ENCODE assay signal across 2 cellular contexts in the genomic region with DNA sequence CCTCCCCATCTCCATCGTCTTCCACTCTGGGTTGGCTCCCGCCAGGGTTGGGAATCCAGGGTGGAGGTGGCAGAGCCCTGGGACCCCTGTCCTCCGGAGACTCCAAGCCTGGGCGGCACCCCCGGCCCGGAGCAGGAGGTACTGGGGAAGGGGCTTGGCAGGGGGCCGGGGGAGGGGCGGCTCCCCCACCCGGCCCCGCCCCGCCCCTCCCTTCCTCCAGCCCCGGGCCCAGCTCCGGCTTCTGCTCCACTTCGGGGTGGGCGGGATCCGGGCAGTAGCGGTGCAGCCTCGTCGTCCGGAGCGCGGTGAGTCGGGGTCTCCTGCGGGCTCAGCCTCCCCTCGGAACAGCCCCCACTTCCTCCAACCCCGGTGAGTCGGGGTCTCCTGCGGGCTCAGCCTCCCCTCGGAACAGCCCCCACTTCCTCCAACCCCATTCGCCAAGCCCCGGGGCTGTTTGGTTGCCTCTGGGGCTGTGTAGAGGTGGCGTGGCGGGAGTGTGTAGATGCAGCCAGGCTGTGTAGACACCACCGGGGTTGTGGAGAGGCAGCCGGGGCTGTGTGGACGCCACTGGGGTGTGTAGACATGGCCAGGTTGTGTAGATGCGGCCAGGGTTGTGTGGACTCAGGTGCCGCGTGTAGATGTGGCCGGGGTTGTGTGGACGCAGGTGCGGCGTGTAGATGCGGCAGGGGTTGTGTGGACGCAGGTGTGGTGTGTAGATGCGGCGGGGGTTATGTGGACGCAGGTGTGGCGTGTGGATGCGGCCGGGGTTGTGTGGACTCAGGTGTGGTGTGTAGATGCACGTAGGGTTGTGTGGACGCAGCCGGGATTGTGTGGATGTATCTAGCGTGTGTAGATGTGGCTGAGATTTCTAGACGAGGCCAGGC.
TF ChIP-seq lines count a peak whose summit lies in the region.

A gene (plus strand): TSS at position 274 of the 884 bp plus-strand sequence. CDS start 29,521 bp downstream, outside the sequence.

TF ChIP-seq in HepG2, 621 proteins besides CTCF, POLR2A, EP300 and RAD21:
- TF ChIP-seq ZFP62 (CRISPR knock-in tag; IDR thresholded peaks at IDR 0.05) (no peak), EZH2 (conservative IDR thresholded peaks at IDR 0.05; ENCODE audit: low read depth, low read length) (peak; percentile 85), PHB2 (IDR thresholded peaks at IDR 0.05; ENCODE audit: partially characterized antibody) (no peak), ZNF572 (CRISPR knock-in tag; IDR thresholded peaks at IDR 0.05) (no peak)
- TF ChIP-seq, protein P1, sequence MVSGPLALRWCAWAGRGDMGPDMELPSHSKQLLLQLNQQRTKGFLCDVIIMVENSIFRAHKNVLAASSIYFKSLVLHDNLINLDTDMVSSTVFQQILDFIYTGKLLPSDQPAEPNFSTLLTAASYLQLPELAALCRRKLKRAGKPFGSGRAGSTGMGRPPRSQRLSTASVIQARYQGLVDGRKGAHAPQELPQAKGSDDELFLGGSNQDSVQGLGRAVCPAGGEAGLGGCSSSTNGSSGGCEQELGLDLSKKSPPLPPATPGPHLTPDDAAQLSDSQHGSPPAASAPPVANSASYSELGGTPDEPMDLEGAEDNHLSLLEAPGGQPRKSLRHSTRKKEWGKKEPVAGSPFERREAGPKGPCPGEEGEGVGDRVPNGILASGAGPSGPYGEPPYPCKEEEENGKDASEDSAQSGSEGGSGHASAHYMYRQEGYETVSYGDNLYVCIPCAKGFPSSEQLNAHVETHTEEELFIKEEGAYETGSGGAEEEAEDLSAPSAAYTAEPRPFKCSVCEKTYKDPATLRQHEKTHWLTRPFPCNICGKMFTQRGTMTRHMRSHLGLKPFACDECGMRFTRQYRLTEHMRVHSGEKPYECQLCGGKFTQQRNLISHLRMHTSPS (CRISPR knock-in tag; IDR thresholded peaks at IDR 0.05; ENCODE audit: low read depth) = no peak

TF ChIP-seq in SK-N-SH, 30 proteins besides CTCF, POLR2A, EP300 and RAD21:
- TF ChIP-seq, protein P2, sequence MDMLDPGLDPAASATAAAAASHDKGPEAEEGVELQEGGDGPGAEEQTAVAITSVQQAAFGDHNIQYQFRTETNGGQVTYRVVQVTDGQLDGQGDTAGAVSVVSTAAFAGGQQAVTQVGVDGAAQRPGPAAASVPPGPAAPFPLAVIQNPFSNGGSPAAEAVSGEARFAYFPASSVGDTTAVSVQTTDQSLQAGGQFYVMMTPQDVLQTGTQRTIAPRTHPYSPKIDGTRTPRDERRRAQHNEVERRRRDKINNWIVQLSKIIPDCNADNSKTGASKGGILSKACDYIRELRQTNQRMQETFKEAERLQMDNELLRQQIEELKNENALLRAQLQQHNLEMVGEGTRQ (IDR thresholded peaks at IDR 0.05; ENCODE audit: borderline replicate concordance, low read depth, low read length) = no peak
- TF ChIP-seq TAF1 (IDR thresholded peaks at IDR 0.05; ENCODE audit: borderline replicate concordance, low read depth, low read length) (no peak), NRF1 (IDR thresholded peaks at IDR 0.05; ENCODE audit: low read depth, low read length) (no peak), YY1 (IDR thresholded peaks at IDR 0.05; ENCODE audit: low read depth) (no peak), POLR2AphosphoS5 (IDR thresholded peaks at IDR 0.05; ENCODE audit: low read depth, low read length) (no peak), RFX5 (IDR thresholded peaks at IDR 0.05; ENCODE audit: low read length) (no peak)
- TF ChIP-seq, protein P3, sequence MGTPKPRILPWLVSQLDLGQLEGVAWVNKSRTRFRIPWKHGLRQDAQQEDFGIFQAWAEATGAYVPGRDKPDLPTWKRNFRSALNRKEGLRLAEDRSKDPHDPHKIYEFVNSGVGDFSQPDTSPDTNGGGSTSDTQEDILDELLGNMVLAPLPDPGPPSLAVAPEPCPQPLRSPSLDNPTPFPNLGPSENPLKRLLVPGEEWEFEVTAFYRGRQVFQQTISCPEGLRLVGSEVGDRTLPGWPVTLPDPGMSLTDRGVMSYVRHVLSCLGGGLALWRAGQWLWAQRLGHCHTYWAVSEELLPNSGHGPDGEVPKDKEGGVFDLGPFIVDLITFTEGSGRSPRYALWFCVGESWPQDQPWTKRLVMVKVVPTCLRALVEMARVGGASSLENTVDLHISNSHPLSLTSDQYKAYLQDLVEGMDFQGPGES (IDR thresholded peaks at IDR 0.05; ENCODE audit: low read depth, low read length) = no peak
TF ChIP-seq in SK-N-SH: peak in this region for 0.
